Comparison of ENCODE assay signal across 21 cellular contexts in genomic region chr2:241451840-241452461, GRCh38.
"Had no signal": no experiment of that assay in that cellular context is flagged by ENCODE, and none has a peak within 500 bp of the region (broad histone marks: within the 10 kb centered on the region; RNA-seq: fewer than 3 reads in every experiment).

No MANE protein-coding gene starts in this region.

- ATAC-seq: esophagus mucosa, gastroesophageal sphincter, left cardiac atrium, left ventricle myocardium superior had no signal

- H3K9me3 ChIP-seq: gastroesophageal sphincter, psoas muscle, right lobe of liver, stomach, thoracic aorta, transverse colon had no signal

- H3K27ac ChIP-seq: gastroesophageal sphincter, parathyroid adenoma, psoas muscle, right lobe of liver, stomach, thoracic aorta, transverse colon had no signal

- H3K27me3 ChIP-seq: gastroesophageal sphincter, right lobe of liver, stomach, transverse colon had no signal

- H3K9ac ChIP-seq: parathyroid adenoma had no signal

- DNase-seq: effector memory CD4-positive, alpha-beta T cell; immature natural killer cell; kidney; left cardiac atrium; left ventricle myocardium superior; mesendoderm; naive B cell; nephron progenitor cell; psoas muscle; retina; right lobe of liver; stimulated activated CD4-positive, alpha-beta T cell treated with anti-CD3 and anti-CD28 coated beads, Interleukin-2, amount 100 ng/mL, for 24 hours; stimulated activated naive CD4-positive, alpha-beta T cell; stomach; substantia nigra; transverse colon had no signal

- H3K4me1 ChIP-seq: gastroesophageal sphincter, parathyroid adenoma, psoas muscle, stomach, transverse colon had no signal

- H3K79me2 ChIP-seq: parathyroid adenoma had no signal

- H3K4me3 ChIP-seq: gastroesophageal sphincter, lung, psoas muscle, right lobe of liver, stomach, thoracic aorta, transverse colon had no signal

- H2AFZ ChIP-seq: parathyroid adenoma had no signal
